9 cellular contexts compared by ENCODE assay signal in genomic region chr17:45313927-45314760, GRCh38. TPM values are rescaled to one million over a fixed set of nuclear protein-coding genes. Genes with fewer than 3 reads are reported as not detected.
DNase-seq lines count a peak whose midpoint lies in the region; ATAC-seq and TF ChIP-seq lines count a peak whose summit lies in the region.
"Had no signal": no experiment of that assay in that cellular context is flagged by ENCODE, and none has a peak within 500 bp of the region (broad histone marks: within the 10 kb centered on the region; RNA-seq: fewer than 3 reads in every experiment).

No MANE protein-coding gene starts in this region.

- WGBS in esophagus, 2 donors: 34 to 36% methylated on average over 7 of the region's 7 CpGs

- BruUV-seq in Panc1 (replicated peaks; lab: Mats Ljungman, UMichigan): no TSS peak

- ATAC-seq in Panc1: no peak
- no peak for ATAC-seq in HG03135 (IDR thresholded peaks at IDR 0.05; ENCODE audit: unreplicated experiment)

- H3K4me1 ChIP-seq in Panc1 (ENCODE audit: control insufficient read depth, insufficient read depth, low read length) (peaks cover 54% of the 10 kb centered on the region), esophagus (ENCODE audit: control insufficient read depth in 2 of 2, insufficient read depth in 2 of 2, low read length in 1 of 2) (peaks cover 12 to 31% of the 10 kb centered on the region in 2 donors), rectal smooth muscle tissue (ENCODE audit: control insufficient read depth, insufficient read depth, low read length) (peaks cover 64% of the 10 kb centered on the region)

- POLR2A ChIA-PET in Panc1 (lab: Charles Lee): interaction anchor here (0.7 kb wide), 1 partner anchor 10 kb away, joined by 7 read pairs; no protein-coding TSS in a partner anchor

- intact Hi-C loops in Panc1 (cut with micrococcal nuclease; ENCODE audit: unreplicated experiment): no loop called here

- peaks cover 4% of the 10 kb centered on the region for H3K36me3 ChIP-seq in GM06990 (ENCODE audit: control insufficient read depth, insufficient read depth, low read length)
- H3K36me3 ChIP-seq in Panc1 (ENCODE audit: control insufficient read depth, insufficient read depth, low read length): peaks cover 10% of the 10 kb centered on the region
- H3K36me3 ChIP-seq in esophagus (ENCODE audit: control insufficient read depth in 2 of 2, insufficient read depth in 2 of 2, low read length in 1 of 2): peaks cover 0 to 2% of the 10 kb centered on the region in 2 donors
- peaks cover 2% of the 10 kb centered on the region for H3K36me3 ChIP-seq in rectal smooth muscle tissue (ENCODE audit: control insufficient read depth, insufficient read depth, low read length)

- H3K4me3 ChIP-seq in GM06990 (replicated peaks; ENCODE audit: low read depth, low read length) (peak overlapping the region; percentile 83), Panc1 (ENCODE audit: low read depth in 2 of 2, low read length in 2 of 2) (peak overlapping the region; percentile 94 to 98), esophagus (ENCODE audit: low read depth in 1 of 2, low read length in 2 of 2) (peak overlapping the region in 1 of 2 donors; percentile 72), rectal smooth muscle tissue (ENCODE audit: low read length) (peak overlapping the region; percentile 90)
- H3K4me3 ChIP-seq: SK-N-MC had no signal

- H3K27ac ChIP-seq in Panc1 (ENCODE audit: low read length) (peak overlapping the region; percentile 98), esophagus (ENCODE audit: low read depth in 2 of 2, low read length in 1 of 2) (peak overlapping the region; percentile 69 to 79), rectal smooth muscle tissue (ENCODE audit: low read depth, low read length) (peak overlapping the region; percentile 96)
- H3K27ac ChIP-seq: SK-N-MC had no signal

- H3K9me3 ChIP-seq in Panc1 (ENCODE audit: control insufficient read depth, insufficient read depth, low read depth, low read length): no peaks in the 10 kb centered on the region
- no peaks in the 10 kb centered on the region for H3K9me3 ChIP-seq in esophagus (ENCODE audit: control insufficient read depth in 2 of 2, insufficient read depth in 1 of 2, low read depth in 1 of 2, low read length in 1 of 2)

- peak overlapping the region; percentile 13 for H3K9ac ChIP-seq in rectal smooth muscle tissue (ENCODE audit: low read length)

- no peaks in the 10 kb centered on the region for H3K27me3 ChIP-seq in GM06990 (replicated peaks; ENCODE audit: control insufficient read depth, insufficient read depth, low read length)
- H3K27me3 ChIP-seq in Panc1 (ENCODE audit: control insufficient read depth, insufficient read depth, low read length): no peaks in the 10 kb centered on the region
- no peaks in the 10 kb centered on the region for H3K27me3 ChIP-seq in esophagus (ENCODE audit: control insufficient read depth in 1 of 2, insufficient read depth in 2 of 2, low read length in 2 of 2)
- H3K27me3 ChIP-seq in rectal smooth muscle tissue (ENCODE audit: control insufficient read depth, insufficient read depth, low read length): no peaks in the 10 kb centered on the region

- CTCF ChIA-PET in Panc1 (lab: Charles Lee): no interaction called here

- DNase-seq in GM06990 (ENCODE audit: extremely low read depth, insufficient read length) (no peak), Panc1 (ENCODE audit: low read depth, low spot score) (no peak), RKO (ENCODE audit: low spot score) (no peak), NCI-H1105 (lab: John Stamatoyannopoulos, UW) (no peak), EL (no peak)

- no peak for TF ChIP-seq CTCF in GM06990 (IDR thresholded peaks at IDR 0.05; ENCODE audit: insufficient read depth, low read length, poor library complexity, severe bottlenecking)
- TF ChIP-seq CTCF in Panc1 (IDR thresholded peaks at IDR 0.05): no peak

- in situ Hi-C loops in Panc1 (cut with HindIII; ENCODE audit: low pct_unique_long_range_greater_than_20kb, low sequenced_read_pairs): no loop called here

RNA-seq across cellular contexts. Expression of gene MAP3K14, which starts 2.7 kb away (rescaled TPM):
- total RNA-seq in Panc1 (2021; ENCODE audit: unreplicated experiment): 80.8 TPM
- polyA plus RNA-seq in Panc1 (2012; ENCODE audit: insufficient read length): 60.3 TPM
- 1 to 10 TPM; 8.0 to 9.2 TPM for polyA plus RNA-seq in esophagus

RNA-seq across cellular contexts. Expression of gene SPATA32, which starts 52.2 kb away (rescaled TPM):
- total RNA-seq in Panc1 (2021; ENCODE audit: unreplicated experiment): 0.26 TPM
- polyA plus RNA-seq in Panc1 (2012; ENCODE audit: insufficient read length): 0.17 TPM
- not detected for polyA plus RNA-seq in esophagus
